ENCODE assay signal across 7 cellular contexts in the genomic region with DNA sequence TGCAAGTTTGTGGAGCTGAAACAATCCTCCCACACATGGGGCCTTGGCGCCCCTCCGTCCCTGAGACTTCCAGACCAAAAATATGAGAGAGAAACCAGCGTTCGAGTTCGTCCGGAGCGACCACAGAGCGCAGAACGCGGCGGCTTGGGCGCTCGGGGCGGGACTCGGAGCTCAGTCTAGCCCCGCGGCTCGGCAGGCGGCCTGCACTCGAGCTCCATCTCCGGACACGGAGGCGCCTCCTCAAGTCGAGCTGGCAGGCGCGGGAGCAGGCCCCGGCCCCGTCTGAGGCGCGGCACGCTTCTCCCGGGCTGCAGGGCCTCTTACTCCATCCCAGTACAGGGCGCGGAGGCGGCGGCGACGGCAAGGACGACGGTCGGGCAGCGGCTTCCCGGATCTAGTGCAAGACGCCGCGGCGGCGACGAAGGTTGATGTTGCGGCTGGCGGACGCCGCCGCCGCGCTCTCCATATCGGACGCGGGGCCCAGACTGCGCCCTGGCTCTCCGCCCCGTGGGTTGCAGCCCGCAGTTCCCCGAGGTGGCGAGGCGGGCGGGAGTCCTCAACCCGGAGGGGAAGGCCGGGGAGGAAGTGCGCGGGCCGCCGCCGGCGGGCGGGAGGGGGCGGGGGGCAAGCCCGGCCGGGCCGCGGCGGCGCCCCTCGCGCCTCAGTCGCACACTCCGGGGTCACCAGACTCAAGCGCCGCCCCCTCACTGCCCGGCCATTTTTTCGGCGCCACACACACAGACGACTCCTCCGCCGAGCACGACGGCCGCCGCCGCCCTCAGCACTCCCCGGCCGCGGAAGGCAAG. TPM values are rescaled to one million over a fixed set of nuclear protein-coding genes. Genes with fewer than 3 reads are reported as not detected.
A peak's percentile ranks its signal among the peaks of the same experiment; 100 is the strongest.
DNase-seq lines count a peak whose midpoint lies in the region; ATAC-seq and TF ChIP-seq lines count a peak whose summit lies in the region.

No MANE protein-coding gene starts in this region.

- H3K9me3 Mint-ChIP-seq in brain, result peaks cover 2 to 14% (median 9%) of the 10 kb centered on the region in 5 experiments

- H3K27ac Mint-ChIP-seq in brain, result peak overlapping the region; percentile 98 to 100 (median 99)

- peak overlapping the region; percentile 94 to 99 (median 95) for H3K4me3 Mint-ChIP-seq in brain

- DNase-seq in GM12864 (ENCODE audit: low read depth) (no peak), LNCaP clone FGC (ENCODE audit: low read depth) (no peak), SW 1271 (lab: John Stamatoyannopoulos, UW) (peak; percentile 14 to 79)

- H3K4me3 ChIP-seq in GM12864 (ENCODE audit: low read depth, low read length) (peak overlapping the region; percentile 82), LNCaP clone FGC (ENCODE audit: low read depth, low read length) (peak overlapping the region; percentile 94), iPS-18c (ENCODE audit: insufficient read depth, low read depth, low read length) (peak overlapping the region; percentile 80), skeletal muscle satellite cell (ENCODE audit: low read length) (peak overlapping the region; percentile 97)

- peak overlapping the region; percentile 97 for H3K4me2 ChIP-seq in skeletal muscle satellite cell (ENCODE audit: low read length)

- TF ChIP-seq CTCF in GM12864 (IDR thresholded peaks at IDR 0.05; ENCODE audit: low read depth, low read length, missing control alignments), result no peak
- TF ChIP-seq CTCF in LNCaP clone FGC (IDR thresholded peaks at IDR 0.05; ENCODE audit: control insufficient read depth, extremely low read depth, insufficient read depth), result no peak
- TF ChIP-seq CTCF in brain (conservative IDR thresholded peaks at IDR 0.05), result no peak

- peak; percentile 32 for ATAC-seq in GM21825 (IDR thresholded peaks at IDR 0.05; ENCODE audit: unreplicated experiment)

- H3K9me3 ChIP-seq in iPS-18c (ENCODE audit: control insufficient read depth, insufficient read depth, low read length), result no peaks in the 10 kb centered on the region
- no peaks in the 10 kb centered on the region for H3K9me3 ChIP-seq in skeletal muscle satellite cell (replicated peaks; ENCODE audit: low read length)

- peaks cover 22% of the 10 kb centered on the region for H3K27me3 Mint-ChIP-seq in brain

- H3K36me3 ChIP-seq in skeletal muscle satellite cell (ENCODE audit: insufficient read depth, low read length), result peaks cover 8% of the 10 kb centered on the region

- peaks cover 29% of the 10 kb centered on the region for H3K4me1 ChIP-seq in skeletal muscle satellite cell (ENCODE audit: control insufficient read depth, insufficient read depth, low read length)

- H3K36me3 Mint-ChIP-seq in brain, result peaks cover 25% of the 10 kb centered on the region

- H3K9ac ChIP-seq in skeletal muscle satellite cell (ENCODE audit: low read depth, low read length), result peak overlapping the region; percentile 99

- H3K27me3 ChIP-seq in skeletal muscle satellite cell (ENCODE audit: control insufficient read depth, insufficient read depth, low read length), result no peaks in the 10 kb centered on the region

- peaks cover 44% of the 10 kb centered on the region for H3K4me1 Mint-ChIP-seq in brain

RNA-seq across cellular contexts. Expression of gene MSL2, which starts 0.7 kb away (rescaled TPM):
- 17.2 TPM for polyA plus RNA-seq in brain (ENCODE audit: insufficient read depth, low read depth, low replicate concordance)
- 10.1 and 11.1 TPM in 2 replicates for total RNA-seq in skeletal muscle satellite cell (2012; rRNA removed)

RNA-seq across cellular contexts. Expression of gene PCCB, which starts 54.7 kb away (rescaled TPM):
- 77.1 TPM for polyA plus RNA-seq in brain (ENCODE audit: insufficient read depth, low read depth, low replicate concordance)
- 43.2 and 54.0 TPM in 2 replicates for total RNA-seq in skeletal muscle satellite cell (2012; rRNA removed)

Comparison
In these comparisons a context has a peak if more than half of its experiments do, and no peak if none do; other contexts are left out.
1. DNase-seq: peak in SW 1271 (2 of 2); none in GM12864 (single experiment) and LNCaP clone FGC (single experiment).
2. Peak in every context shown above with its lines, with median percentiles within 50 percentile points of each other: H3K4me3 ChIP-seq.